8 cellular contexts compared by ENCODE assay signal in the genomic region with DNA sequence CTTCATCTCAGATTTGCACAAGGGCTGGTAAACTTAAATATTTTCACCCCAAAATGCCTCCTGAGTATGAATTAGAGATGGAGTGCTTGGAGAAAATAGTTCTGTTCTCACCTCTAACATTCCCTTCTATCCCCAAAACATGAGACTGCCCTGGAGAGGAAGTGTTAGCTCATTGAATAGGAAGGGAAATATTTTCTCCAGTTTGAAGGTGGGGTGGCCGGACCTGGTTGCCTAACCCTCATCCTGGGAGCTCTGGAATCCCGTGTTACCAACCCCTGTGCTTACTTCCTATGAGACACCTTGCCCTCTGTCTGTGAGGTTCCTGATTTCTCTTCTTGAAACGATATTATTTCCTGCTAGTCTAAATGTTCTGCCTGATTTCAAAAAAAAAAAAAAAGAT. TPM values are rescaled to one million over a fixed set of nuclear protein-coding genes. Genes with fewer than 3 reads are reported as not detected.
DNase-seq lines count a peak whose midpoint lies in the region; ATAC-seq, FAIRE-seq and TF ChIP-seq lines count a peak whose summit lies in the region.

No MANE protein-coding gene starts in this region.

- FAIRE-seq in endothelial cell of umbilical vein (lab: Jason Lieb, UNC) = no peak

- no peak for ATAC-seq in GM21526 (IDR thresholded peaks at IDR 0.05; ENCODE audit: low FRiP score, unreplicated experiment)

- peaks cover 19% of the 10 kb centered on the region for H3K36me3 ChIP-seq in CD8-positive, alpha-beta memory T cell (ENCODE audit: insufficient read depth, low read length)
- H3K36me3 ChIP-seq in OCI-LY3 (replicated peaks; ENCODE audit: low read depth, low read length) = no peaks in the 10 kb centered on the region
- no peaks in the 10 kb centered on the region for H3K36me3 ChIP-seq in endothelial cell of umbilical vein (ENCODE audit: control insufficient read depth in 2 of 2, extremely low read depth in 1 of 2, insufficient read depth in 2 of 2, low read length in 2 of 2)
- no peaks in the 10 kb centered on the region for H3K36me3 ChIP-seq in ovary
- H3K36me3 ChIP-seq in endodermal cell (ENCODE audit: control insufficient read depth, insufficient read depth, low read length) = no peaks in the 10 kb centered on the region

- TF ChIP-seq CTCF in OCI-LY3 (IDR thresholded peaks at IDR 0.05; ENCODE audit: low read depth, low read length) = no peak
- no peak for TF ChIP-seq CTCF in endothelial cell of umbilical vein (IDR thresholded peaks at IDR 0.05; ENCODE audit: extremely low read depth in 1 of 2, insufficient read depth in 1 of 2, low read depth in 1 of 2, low read length in 2 of 2)
- no peak for TF ChIP-seq CTCF in ovary (IDR thresholded peaks at IDR 0.05)
- TF ChIP-seq CTCF in endodermal cell (conservative IDR thresholded peaks at IDR 0.05) = no peak
- no peak for TF ChIP-seq CTCF in GM10248 (IDR thresholded peaks at IDR 0.05; ENCODE audit: control extremely low read depth, extremely low read depth, low read depth, missing control alignments)

- peaks cover 3 to 16% (median 9%) of the 10 kb centered on the region in 5 donors for H3K9me3 Mint-ChIP-seq in CD8-positive, alpha-beta memory T cell
- no peaks in the 10 kb centered on the region for H3K9me3 Mint-ChIP-seq in endodermal cell

- H3K9ac ChIP-seq in OCI-LY3 (ENCODE audit: low read length) (peak overlapping the region; percentile 53; the same call in 1 of the 2 replicates), endothelial cell of umbilical vein (replicated peaks; ENCODE audit: extremely low read depth, insufficient read depth, low read length) (no peak overlapping the region), endodermal cell (ENCODE audit: extremely low read depth, low read length, poor library complexity, severe bottlenecking) (no peak overlapping the region)

- WGBS in ovary, 3 donors = 6 to 15% (median 7%) methylated on average over 3 of the region's 3 CpGs
- WGBS in endodermal cell (ENCODE audit: insufficient coverage in 1 of 2, insufficient read length in 1 of 2), 2 experiments = 76 to 100% methylated on average over 2 of the region's 3 CpGs

- DNase-seq in CD8-positive, alpha-beta memory T cell = no peak
- DNase-seq in endothelial cell of umbilical vein (ENCODE audit: low read depth, low spot score) (no peak), ovary (no peak), NCI-H187 (lab: John Stamatoyannopoulos, UW) (no peak), endodermal cell (no peak), GM10248 (ENCODE audit: extremely low spot score) (no peak)

- CTCF ChIA-PET in CD8-positive, alpha-beta memory T cell (lab: Charles Lee) = interaction anchor here (0.7 to 1.4 kb wide), 6 partner anchors 13 to 260 kb away, joined by 3 to 6 read pairs (median 3); partner anchors contain the start of gene IFIT5
- CTCF ChIA-PET in endothelial cell of umbilical vein (lab: Charles Lee) (interaction anchor here (1.0 to 4.7 kb wide), 7 partner anchors 12 to 111 kb away, joined by 3 to 35 read pairs (median 5); partner anchors contain the start of genes IFIT3 and IFIT5), GM10248 (lab: Yijun Ruan, JAX) (interaction anchor here (1.2 to 2.2 kb wide), 8 partner anchors 8 to 467 kb away, joined by 3 to 6 read pairs (median 5); no protein-coding TSS in a partner anchor)

- H3K4me3 ChIP-seq in CD8-positive, alpha-beta memory T cell (ENCODE audit: low read length) = peak overlapping the region; percentile 87
- H3K4me3 ChIP-seq in OCI-LY3 (ENCODE audit: low read length) (peak overlapping the region; percentile 75), endothelial cell of umbilical vein (replicated peaks in 1 of 3; ENCODE audit: insufficient read depth in 1 of 3, low read depth in 1 of 3, low read length in 3 of 3) (no peak overlapping the region), ovary (peak overlapping the region; percentile 48), endodermal cell (ENCODE audit: low read length) (no peak overlapping the region)

- H3K9me3 ChIP-seq in CD8-positive, alpha-beta memory T cell (ENCODE audit: low read length) = no peaks in the 10 kb centered on the region
- H3K9me3 ChIP-seq in OCI-LY3 (ENCODE audit: insufficient read depth, low read length) (no peaks in the 10 kb centered on the region), endothelial cell of umbilical vein (replicated peaks; ENCODE audit: control insufficient read depth, insufficient read depth, low read length) (no peaks in the 10 kb centered on the region), ovary (no peaks in the 10 kb centered on the region), endodermal cell (ENCODE audit: control insufficient read depth, low read length) (peaks cover 5% of the 10 kb centered on the region)

- H2AFZ ChIP-seq in OCI-LY3 (ENCODE audit: low read depth, low read length) (no peak overlapping the region), endothelial cell of umbilical vein (ENCODE audit: low read depth, low read length) (no peak overlapping the region)

- no peak overlapping the region for H3K27ac ChIP-seq in CD8-positive, alpha-beta memory T cell (ENCODE audit: low read depth, low read length)
- H3K27ac ChIP-seq in OCI-LY3 (ENCODE audit: low read length) (no peak overlapping the region), endothelial cell of umbilical vein (ENCODE audit: insufficient read depth, low read depth, low read length) (no peak overlapping the region), ovary (peak overlapping the region in 1 of 2 donors; percentile 88), endodermal cell (ENCODE audit: low read depth, low read length) (no peak overlapping the region)

- POLR2A ChIA-PET in CD8-positive, alpha-beta memory T cell (lab: Charles Lee) = interaction anchor here (1.0 to 1.8 kb wide), 3 partner anchors 30 to 113 kb away, joined by 4 to 9 read pairs (median 8); partner anchors contain the start of gene IFIT5
- POLR2A ChIA-PET in endothelial cell of umbilical vein (lab: Charles Lee) = no interaction called here
- POLR2A ChIA-PET in GM10248 (lab: Yijun Ruan, JAX) = no interaction called here

- peaks cover 36 to 54% (median 46%) of the 10 kb centered on the region in 3 donors for H3K4me1 Mint-ChIP-seq in CD8-positive, alpha-beta memory T cell
- peaks cover 21% of the 10 kb centered on the region for H3K4me1 Mint-ChIP-seq in endodermal cell

- H3K36me3 Mint-ChIP-seq in CD8-positive, alpha-beta memory T cell = peaks cover 20 to 54% (median 45%) of the 10 kb centered on the region in 3 donors
- H3K36me3 Mint-ChIP-seq in endodermal cell (ENCODE audit: low read depth) = no peaks in the 10 kb centered on the region

- no peak for TF ChIP-seq EP300 in ovary (IDR thresholded peaks at IDR 0.05)

- TF ChIP-seq POLR2A in endothelial cell of umbilical vein (IDR thresholded peaks at IDR 0.05; ENCODE audit: low read depth, low read length) (no peak), ovary (IDR thresholded peaks at IDR 0.05) (no peak)

- H3K4me1 ChIP-seq in CD8-positive, alpha-beta memory T cell (ENCODE audit: insufficient read depth, low read length) = peaks cover 28% of the 10 kb centered on the region
- peaks cover 18% of the 10 kb centered on the region for H3K4me1 ChIP-seq in OCI-LY3 (ENCODE audit: low read length)
- peaks cover 10% of the 10 kb centered on the region for H3K4me1 ChIP-seq in endothelial cell of umbilical vein (ENCODE audit: control insufficient read depth, extremely low read depth, insufficient read depth, low read length)
- peaks cover 11% of the 10 kb centered on the region for H3K4me1 ChIP-seq in ovary (ENCODE audit: insufficient read depth)
- no peaks in the 10 kb centered on the region for H3K4me1 ChIP-seq in endodermal cell (ENCODE audit: control insufficient read depth, insufficient read depth, low read length)

- H3K27ac Mint-ChIP-seq in CD8-positive, alpha-beta memory T cell = peak overlapping the region; percentile 92 to 99 (median 98)
- no peak overlapping the region for H3K27ac Mint-ChIP-seq in endodermal cell

- H4K20me1 ChIP-seq in OCI-LY3 (ENCODE audit: insufficient read depth, low read length) = no peaks in the 10 kb centered on the region
- no peaks in the 10 kb centered on the region for H4K20me1 ChIP-seq in endothelial cell of umbilical vein (replicated peaks; ENCODE audit: control insufficient read depth, extremely low read depth, insufficient read depth, low read length)

- H3K79me2 ChIP-seq in OCI-LY3 (ENCODE audit: low read length) = no peaks in the 10 kb centered on the region
- H3K79me2 ChIP-seq in endothelial cell of umbilical vein (ENCODE audit: control insufficient read depth, insufficient read depth, low read length) = no peaks in the 10 kb centered on the region

- intact Hi-C loops in endothelial cell of umbilical vein (cut with micrococcal nuclease) (no loop called here), ovary (cut with DNase I) (no loop called here)

- no peaks in the 10 kb centered on the region for H3K27me3 ChIP-seq in CD8-positive, alpha-beta memory T cell (ENCODE audit: insufficient read depth, low read length, poor library complexity, severe bottlenecking)
- H3K27me3 ChIP-seq in OCI-LY3 (ENCODE audit: low read depth, low read length) (no peaks in the 10 kb centered on the region), endothelial cell of umbilical vein (ENCODE audit: control insufficient read depth in 2 of 2, insufficient read depth in 2 of 2, low read length in 2 of 2) (peaks cover 19 to 24% of the 10 kb centered on the region in 2 experiments), ovary (no peaks in the 10 kb centered on the region), endodermal cell (ENCODE audit: control insufficient read depth, insufficient read depth, low read length, poor library complexity, severe bottlenecking) (no peaks in the 10 kb centered on the region)

- dilution Hi-C loops in endothelial cell of umbilical vein (cut with MboI; ENCODE audit: extremely low pct_ligation_motif_present, low sequenced_read_pairs) = no loop called here

- no TSS peak for BruUV-seq in endothelial cell of umbilical vein (replicated peaks; lab: Mats Ljungman, UMichigan)

- H3K4me3 Mint-ChIP-seq in CD8-positive, alpha-beta memory T cell = peak overlapping the region; percentile 90 to 97 (median 95)
- H3K4me3 Mint-ChIP-seq in endodermal cell = no peak overlapping the region

- H3K27me3 Mint-ChIP-seq in CD8-positive, alpha-beta memory T cell = no peaks in the 10 kb centered on the region
- peaks cover 2% of the 10 kb centered on the region for H3K27me3 Mint-ChIP-seq in endodermal cell (ENCODE audit: insufficient read depth)

- no peaks in the 10 kb centered on the region for H3K9me1 ChIP-seq in endothelial cell of umbilical vein (replicated peaks; ENCODE audit: control insufficient read depth, extremely low read depth, insufficient read depth, low read length)

- H3K4me2 ChIP-seq in OCI-LY3 (ENCODE audit: low read length) (peak overlapping the region; percentile 87), endothelial cell of umbilical vein (ENCODE audit: insufficient read depth, low read length) (peak overlapping the region; percentile 89)

RNA-seq across cellular contexts. Expression of gene IFIT2, which starts 0.8 kb away (rescaled TPM):
- total RNA-seq in CD8-positive, alpha-beta memory T cell = 1 to 10 TPM; 1.3 to 1.5 TPM
- 7.1 TPM for polyA plus RNA-seq in CD8-positive, alpha-beta memory T cell
- 0.51 and 1.4 TPM in 2 replicates for total RNA-seq in endothelial cell of umbilical vein
- polyA plus RNA-seq in endothelial cell of umbilical vein = 0.16 and 0.23 TPM in 2 replicates
- 0.26 and 0.35 TPM in 2 replicates for polyA plus RNA-seq in endothelial cell of umbilical vein (2011; cell fraction: cytosol; rRNA removed)
- 0.20 TPM in 2 replicates for polyA plus RNA-seq in endothelial cell of umbilical vein (2011; cell fraction: nucleus; rRNA removed)
- 0.45 and 0.46 TPM in 2 replicates for polyA plus RNA-seq in endothelial cell of umbilical vein (2012)
- polyA minus RNA-seq in endothelial cell of umbilical vein = 0.29 and 0.68 TPM in 2 replicates
- 1.8 TPM for polyA minus RNA-seq in endothelial cell of umbilical vein (2011; cell fraction: cytosol; rRNA and poly(A)+ RNA removed)
- 0.29 and 0.38 TPM in 2 replicates for polyA minus RNA-seq in endothelial cell of umbilical vein (2011; cell fraction: nucleus; rRNA and poly(A)+ RNA removed)
- total RNA-seq in ovary = 10 to 100 TPM in 1 of 7 donors, 1 to 10 TPM in 6; 2.1 to 10.0 (median 4.8) TPM
- polyA plus RNA-seq in ovary = 10 to 100 TPM in 1 of 2 donors, 1 to 10 TPM in 1; 6.4 to 21.3 TPM
- total RNA-seq in endodermal cell = under 1 TPM in 1 of 2 donors, not detected in 1; 0.37 TPM
- 0.11 TPM for polyA plus RNA-seq in endodermal cell (2013, experiment 1 of 2)
- 0.12 TPM for polyA plus RNA-seq in endodermal cell (2013, experiment 2 of 2)

RNA-seq across cellular contexts. Expression of gene IFIT3, which starts 25.2 kb away (rescaled TPM):
- under 1 TPM; 0.35 to 0.63 TPM for total RNA-seq in CD8-positive, alpha-beta memory T cell
- 3.7 TPM for polyA plus RNA-seq in CD8-positive, alpha-beta memory T cell
- total RNA-seq in endothelial cell of umbilical vein = 2.6 and 3.1 TPM in 2 replicates
- 0.91 and 1.2 TPM in 2 replicates for polyA plus RNA-seq in endothelial cell of umbilical vein
- polyA plus RNA-seq in endothelial cell of umbilical vein (2011; cell fraction: cytosol; rRNA removed) = 2.0 and 2.4 TPM in 2 replicates
- polyA plus RNA-seq in endothelial cell of umbilical vein (2011; cell fraction: nucleus; rRNA removed) = 0.68 and 1.1 TPM in 2 replicates
- polyA plus RNA-seq in endothelial cell of umbilical vein (2012) = 1.4 and 1.7 TPM in 2 replicates
- 1.4 and 1.8 TPM in 2 replicates for polyA minus RNA-seq in endothelial cell of umbilical vein
- 3.0 TPM for polyA minus RNA-seq in endothelial cell of umbilical vein (2011; cell fraction: cytosol; rRNA and poly(A)+ RNA removed)
- polyA minus RNA-seq in endothelial cell of umbilical vein (2011; cell fraction: nucleus; rRNA and poly(A)+ RNA removed) = 1.1 and 1.3 TPM in 2 replicates
- total RNA-seq in ovary = 10 to 100 TPM in 3 of 7 donors, 1 to 10 TPM in 4; 5.7 to 16.9 (median 9.9) TPM
- polyA plus RNA-seq in ovary = 10 to 100 TPM; 22.7 to 31.5 TPM
- under 1 TPM in 1 of 2 donors, not detected in 1; 0.42 TPM for total RNA-seq in endodermal cell
- polyA plus RNA-seq in endodermal cell (2013, experiment 1 of 2) = 0.61 TPM
- polyA plus RNA-seq in endodermal cell (2013, experiment 2 of 2) = 0.41 TPM

RNA-seq across cellular contexts. Expression of gene LIPA, which starts 51.1 kb away (rescaled TPM):
- 10 to 100 TPM; 22.9 to 23.9 TPM for total RNA-seq in CD8-positive, alpha-beta memory T cell
- polyA plus RNA-seq in CD8-positive, alpha-beta memory T cell = 98.0 TPM
- 28.1 and 41.1 TPM in 2 replicates for total RNA-seq in endothelial cell of umbilical vein
- polyA plus RNA-seq in endothelial cell of umbilical vein = 22.5 and 24.0 TPM in 2 replicates
- polyA plus RNA-seq in endothelial cell of umbilical vein (2011; cell fraction: cytosol; rRNA removed) = 15.9 and 17.5 TPM in 2 replicates
- 9.5 and 12.0 TPM in 2 replicates for polyA plus RNA-seq in endothelial cell of umbilical vein (2011; cell fraction: nucleus; rRNA removed)
- 15.9 and 20.5 TPM in 2 replicates for polyA plus RNA-seq in endothelial cell of umbilical vein (2012)
- 36.8 and 41.5 TPM in 2 replicates for polyA minus RNA-seq in endothelial cell of umbilical vein
- 11.5 TPM for polyA minus RNA-seq in endothelial cell of umbilical vein (2011; cell fraction: cytosol; rRNA and poly(A)+ RNA removed)
- 4.4 and 10.5 TPM in 2 replicates for polyA minus RNA-seq in endothelial cell of umbilical vein (2011; cell fraction: nucleus; rRNA and poly(A)+ RNA removed)
- 10 to 100 TPM; 26.6 to 94.6 (median 36.1) TPM for total RNA-seq in ovary
- 100 to 1,000 TPM in 1 of 2 donors, 10 to 100 TPM in 1; 27.5 to 191 TPM for polyA plus RNA-seq in ovary
- 10 to 100 TPM; 17.7 to 18.4 TPM for total RNA-seq in endodermal cell
- 39.5 TPM for polyA plus RNA-seq in endodermal cell (2013, experiment 1 of 2)
- 33.0 TPM for polyA plus RNA-seq in endodermal cell (2013, experiment 2 of 2)

Comparison
In these comparisons a context has a peak if more than half of its experiments do, and no peak if none do; other contexts are left out.
1. H3K4me3 ChIP-seq: peak in CD8-positive, alpha-beta memory T cell (single experiment), OCI-LY3 (single experiment) and ovary (single experiment); none in endothelial cell of umbilical vein (0 of 3) and endodermal cell (single experiment).